Comparison of ENCODE assay signal across 14 cellular contexts in genomic region chr13:28392896-28393295, GRCh38.
DNase-seq lines count a peak whose midpoint lies in the region; TF ChIP-seq lines count a peak whose summit lies in the region.
"Had no signal": no experiment of that assay in that cellular context is flagged by ENCODE, and none has a peak within 500 bp of the region (broad histone marks: within the 10 kb centered on the region; RNA-seq: fewer than 3 reads in every experiment).

No MANE protein-coding gene starts in this region.

- H2BK5ac ChIP-seq in H9 (ENCODE audit: insufficient read length, low read length): no peak overlapping the region

- H4K5ac ChIP-seq in H9 (ENCODE audit: insufficient read length, low read depth, low read length): no peak overlapping the region

- H3K56ac ChIP-seq in H9 (ENCODE audit: insufficient read length, low read depth, low read length): no peak overlapping the region

- H3K4ac ChIP-seq in H9 (ENCODE audit: low read depth, low read length): no peak overlapping the region

- H2BK120ac ChIP-seq in H9 (ENCODE audit: low read depth, low read length, poor library complexity, severe bottlenecking): no peak overlapping the region

- no peaks in the 10 kb centered on the region for H3K9me2 ChIP-seq in MM.1S (replicated peaks; ENCODE audit: insufficient read depth, low read length)

- H3K9me3 Mint-ChIP-seq in H9: no peaks in the 10 kb centered on the region
- no peaks in the 10 kb centered on the region for H3K9me3 Mint-ChIP-seq in endothelial cell (ENCODE audit: unreplicated experiment)
- H3K9me3 Mint-ChIP-seq in nephron progenitor cell: no peaks in the 10 kb centered on the region

- no peak for DNase-seq in H9
- DNase-seq in endothelial cell (ENCODE audit: low spot score): no peak
- DNase-seq in nephron progenitor cell: no peak
- no peak for DNase-seq in medulla oblongata (ENCODE audit: extremely low spot score)
- DNase-seq in NCI-H2227 (lab: John Stamatoyannopoulos, UW; ENCODE audit: unreplicated experiment): no peak
- DNase-seq in MM.1S: no peak
- DNase-seq in cerebellar nuclear complex (lab: John Stamatoyannopoulos, UW): no peak
- DNase-seq: AML-193, Caco-2, NCI-H2029 treated with DMSO at 0.1 percent for 48 hours, NCI-H226, NCI-H526 treated with DMSO at 0.1 percent for 48 hours, PC-3 had no signal

- no peak overlapping the region for H3K14ac ChIP-seq in H9 (ENCODE audit: insufficient read depth, low read length)

- no peak overlapping the region for H2AK5ac ChIP-seq in H9 (ENCODE audit: insufficient read length, low read length)

- no peak overlapping the region for H3T11ph ChIP-seq in H9 (ENCODE audit: low read length)

- no peak overlapping the region for H2BK20ac ChIP-seq in H9 (ENCODE audit: low read depth, low read length, poor library complexity, severe bottlenecking)

- WGBS in H9 (ENCODE audit: extremely low coverage, insufficient read length, low lambda C conversion rate): 100% methylated on average over 1 of the region's 2 CpGs

- H3K79me2 ChIP-seq in ACC112 (ENCODE audit: control insufficient read depth, insufficient read depth, low read length, unreplicated experiment) (no peaks in the 10 kb centered on the region), H9 (ENCODE audit: insufficient read depth, low read length) (no peaks in the 10 kb centered on the region), MM.1S (ENCODE audit: low read length) (no peaks in the 10 kb centered on the region)

- H3K18ac ChIP-seq in H9 (ENCODE audit: insufficient read length, low read depth, low read length): no peak overlapping the region

- H3F3A ChIP-seq in MM.1S (ENCODE audit: insufficient read depth, low read length): no peaks in the 10 kb centered on the region

- H3K27me3 Mint-ChIP-seq in H9 (ENCODE audit: low read depth): no peaks in the 10 kb centered on the region
- H3K27me3 Mint-ChIP-seq in endothelial cell (ENCODE audit: unreplicated experiment): peaks cover 23% of the 10 kb centered on the region
- no peaks in the 10 kb centered on the region for H3K27me3 Mint-ChIP-seq in nephron progenitor cell (ENCODE audit: low read depth, poor library complexity)

- H3K36me3 ChIP-seq in ACC112 (ENCODE audit: insufficient read depth, low read length) (no peaks in the 10 kb centered on the region), MM.1S (replicated peaks; ENCODE audit: insufficient read depth, low read length) (no peaks in the 10 kb centered on the region)

- H3K4me2 ChIP-seq in H9 (ENCODE audit: insufficient read depth, insufficient read length, low read length) (no peak overlapping the region), MM.1S (ENCODE audit: low read depth, low read length) (no peak overlapping the region)

- H3K9me3 ChIP-seq in H9 (ENCODE audit: control insufficient read depth, low read depth, low read length) (no peaks in the 10 kb centered on the region), MM.1S (replicated peaks; ENCODE audit: insufficient read depth, low read length) (no peaks in the 10 kb centered on the region)
- H3K9me3 ChIP-seq: Caco-2 had no signal

- H4K20me1 ChIP-seq in H9 (ENCODE audit: control insufficient read depth, insufficient read depth, insufficient read length) (no peaks in the 10 kb centered on the region), MM.1S (ENCODE audit: insufficient read depth, low read length) (no peaks in the 10 kb centered on the region)

- H2AFZ ChIP-seq in ACC112 (ENCODE audit: low read length, unreplicated experiment): peak overlapping the region; percentile 53
- H2AFZ ChIP-seq in H9 (ENCODE audit: low read length): no peak overlapping the region
- no peak overlapping the region for H2AFZ ChIP-seq in MM.1S (ENCODE audit: low read length)

- H3K4me3 ChIP-seq in ACC112 (ENCODE audit: low read depth, low read length) (no peak overlapping the region), MM.1S (ENCODE audit: low read length) (no peak overlapping the region)

- H3K27ac Mint-ChIP-seq in H9 (peak overlapping the region in 2 of 3 experiments; percentile 12 to 66; a peak in 3 of 7 replicates), endothelial cell (ENCODE audit: unreplicated experiment) (peak overlapping the region; percentile 96), nephron progenitor cell (peak overlapping the region; percentile 41)

- H3K23ac ChIP-seq in H9 (ENCODE audit: insufficient read length, low read depth, low read length): no peak overlapping the region

- H2BK15ac ChIP-seq in H9 (ENCODE audit: low read depth, low read length): no peak overlapping the region

- H3K27ac ChIP-seq in ACC112 (ENCODE audit: low read depth, low read length) (no peak overlapping the region), H9 (ENCODE audit: insufficient read length, low read depth, low read length) (no peak overlapping the region), MM.1S (ENCODE audit: low read length) (no peak overlapping the region)

- H3K9ac ChIP-seq in H9 (ENCODE audit: extremely low read depth, insufficient read length, low read length): no peak overlapping the region
- H3K9ac ChIP-seq in MM.1S (ENCODE audit: low read length): no peak overlapping the region

- peaks cover 42 to 45% of the 10 kb centered on the region in 2 experiments for H3K4me1 Mint-ChIP-seq in H9
- H3K4me1 Mint-ChIP-seq in endothelial cell (ENCODE audit: unreplicated experiment): peaks cover 86% of the 10 kb centered on the region
- peaks cover 53% of the 10 kb centered on the region for H3K4me1 Mint-ChIP-seq in nephron progenitor cell

- H3K27me3 ChIP-seq in ACC112 (ENCODE audit: insufficient read depth, low read length): no peaks in the 10 kb centered on the region
- H3K27me3 ChIP-seq in H9 (ENCODE audit: insufficient read depth, low read length): no peaks in the 10 kb centered on the region
- H3K27me3 ChIP-seq in MM.1S (replicated peaks; ENCODE audit: insufficient read depth, low read length): no peaks in the 10 kb centered on the region

- TF ChIP-seq CTCF in H9 (conservative IDR thresholded peaks at IDR 0.05) (no peak), endothelial cell (IDR thresholded peaks at IDR 0.05; ENCODE audit: unreplicated experiment) (no peak), nephron progenitor cell (IDR thresholded peaks at IDR 0.05) (no peak), MM.1S (IDR thresholded peaks at IDR 0.05; ENCODE audit: low read length) (no peak)

- H3K4me3 Mint-ChIP-seq in H9: no peak overlapping the region
- H3K4me3 Mint-ChIP-seq in endothelial cell (ENCODE audit: unreplicated experiment): peak overlapping the region; percentile 53
- H3K4me3 Mint-ChIP-seq in nephron progenitor cell: no peak overlapping the region

- H2BK12ac ChIP-seq in H9 (ENCODE audit: insufficient read length, low read depth, low read length): no peak overlapping the region

- H3K36me3 Mint-ChIP-seq in H9 (ENCODE audit: insufficient read depth in 1 of 3, low read depth in 3 of 3): peaks cover 47 to 76% (median 69%) of the 10 kb centered on the region in 3 experiments; a peak in 6 of 7 replicates
- peaks cover 76% of the 10 kb centered on the region for H3K36me3 Mint-ChIP-seq in endothelial cell (ENCODE audit: low read depth, unreplicated experiment)
- H3K36me3 Mint-ChIP-seq in nephron progenitor cell (ENCODE audit: low read depth): no peaks in the 10 kb centered on the region

- no peaks in the 10 kb centered on the region for H3K79me1 ChIP-seq in H9 (ENCODE audit: insufficient read depth, low read depth, low read length, poor library complexity, severe bottlenecking)

- no peaks in the 10 kb centered on the region for H3K23me2 ChIP-seq in H9 (ENCODE audit: insufficient read length, low read depth, low read length, poor library complexity, severe bottlenecking)

- no peak overlapping the region for H4K91ac ChIP-seq in H9 (ENCODE audit: insufficient read length, low read depth, low read length)

- H3K4me1 ChIP-seq in ACC112 (ENCODE audit: control insufficient read depth, insufficient read depth, low read length, unreplicated experiment) (peaks cover 15% of the 10 kb centered on the region), H9 (ENCODE audit: insufficient read depth, low read length) (peaks cover 2% of the 10 kb centered on the region; the same call in 1 of the 2 replicates), MM.1S (ENCODE audit: low read length) (no peaks in the 10 kb centered on the region)
- H3K4me1 ChIP-seq: Caco-2 had no signal

- no peak overlapping the region for H4K8ac ChIP-seq in H9 (replicated peaks; ENCODE audit: insufficient read length, low read depth, low read length)

Comparison
In these comparisons a context has a peak if more than half of its experiments do, and no peak if none do; other contexts are left out.
1. H3K27ac Mint-ChIP-seq: peak in every context shown above with its lines; median percentile 96 in endothelial cell; 41 in nephron progenitor cell; 39 in H9.